Comparison of ENCODE assay signal across 9 cellular contexts in the genomic region with DNA sequence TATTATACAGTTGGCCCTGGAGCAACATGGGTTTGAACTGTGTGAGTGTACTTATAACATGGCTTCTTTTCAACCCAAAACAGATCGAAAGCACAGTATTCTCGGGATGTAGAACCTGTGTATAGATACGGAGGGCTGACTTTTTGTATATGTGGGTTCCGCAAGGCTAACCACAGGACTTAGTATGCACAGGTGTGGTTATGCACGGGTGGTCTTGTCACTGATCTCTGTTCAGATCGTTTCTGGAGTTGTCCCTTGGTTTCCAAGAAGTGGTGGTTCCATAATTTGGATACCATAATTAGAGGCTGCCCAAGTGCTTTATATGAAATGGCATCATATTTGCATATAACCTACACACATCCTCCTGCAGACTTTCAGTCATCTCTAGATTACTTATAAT.
A peak's percentile ranks its signal among the peaks of the same experiment; 100 is the strongest.
DNase-seq lines count a peak whose midpoint lies in the region; ATAC-seq lines count a peak whose summit lies in the region.
"Had no signal": no experiment of that assay in that cellular context is flagged by ENCODE, and none has a peak within 500 bp of the region (broad histone marks: within the 10 kb centered on the region; RNA-seq: fewer than 3 reads in every experiment).

No MANE protein-coding gene starts in this region.

- H3K4me1 Mint-ChIP-seq in T-helper 1 cell treated with Interleukin-12 subunit alpha and Interleukin-12 subunit beta and Interleukin-4 antibody, amounts not matched to agents 30 μg/mL and 1 μg/mL, for 36 hours (ENCODE audit: low read depth) = peaks cover 25% of the 10 kb centered on the region
- peaks cover 31% of the 10 kb centered on the region for H3K4me1 Mint-ChIP-seq in central memory CD8-positive, alpha-beta T cell

- H3K9me3 Mint-ChIP-seq in T-helper 1 cell treated with Interleukin-12 subunit alpha and Interleukin-12 subunit beta and Interleukin-4 antibody, amounts not matched to agents 30 μg/mL and 1 μg/mL, for 36 hours = peaks cover 5% of the 10 kb centered on the region
- no peaks in the 10 kb centered on the region for H3K9me3 Mint-ChIP-seq in central memory CD8-positive, alpha-beta T cell

- peak; percentile 39 for ATAC-seq in GM21529 (IDR thresholded peaks at IDR 0.05; ENCODE audit: unreplicated experiment)
- peak; percentile 52 for ATAC-seq in HG03354 (IDR thresholded peaks at IDR 0.05; ENCODE audit: poor library complexity, severe bottlenecking, unreplicated experiment)
- ATAC-seq in central memory CD8-positive, alpha-beta T cell (replicated peaks; ENCODE audit: extremely low read depth, poor library complexity, severe bottlenecking) = no peak

- no peaks in the 10 kb centered on the region for H3K27me3 Mint-ChIP-seq in T-helper 1 cell treated with Interleukin-12 subunit alpha and Interleukin-12 subunit beta and Interleukin-4 antibody, amounts not matched to agents 30 μg/mL and 1 μg/mL, for 36 hours (ENCODE audit: low read depth)
- H3K27me3 Mint-ChIP-seq in central memory CD8-positive, alpha-beta T cell = no peaks in the 10 kb centered on the region

- no peak overlapping the region for H3K4me3 Mint-ChIP-seq in T-helper 1 cell treated with Interleukin-12 subunit alpha and Interleukin-12 subunit beta and Interleukin-4 antibody, amounts not matched to agents 30 μg/mL and 1 μg/mL, for 36 hours
- no peak overlapping the region for H3K4me3 Mint-ChIP-seq in central memory CD8-positive, alpha-beta T cell

- DNase-seq in T-helper 1 cell (no peak), NCI-H2196 treated with DMSO at 0.1 percent for 48 hours (lab: John Stamatoyannopoulos, UW; ENCODE audit: unreplicated experiment) (no peak), cortex of kidney (lab: John Stamatoyannopoulos, UW) (no peak)
- DNase-seq in central memory CD8-positive, alpha-beta T cell (ENCODE audit: low spot score in 2 of 2) = no peak
- no peak for DNase-seq in stimulated activated CD8-positive, alpha-beta memory T cell treated with anti-CD3 and anti-CD28 coated beads, Interleukin-4, amount 100 ng/mL, for 48 hours
- DNase-seq: NCI-H2171 had no signal

- H3K36me3 Mint-ChIP-seq in T-helper 1 cell treated with Interleukin-12 subunit alpha and Interleukin-12 subunit beta and Interleukin-4 antibody, amounts not matched to agents 30 μg/mL and 1 μg/mL, for 36 hours (ENCODE audit: low read depth) = peaks cover 29% of the 10 kb centered on the region
- peaks cover 19% of the 10 kb centered on the region for H3K36me3 Mint-ChIP-seq in central memory CD8-positive, alpha-beta T cell (ENCODE audit: insufficient read depth)

- H3K27ac Mint-ChIP-seq in T-helper 1 cell treated with Interleukin-12 subunit alpha and Interleukin-12 subunit beta and Interleukin-4 antibody, amounts not matched to agents 30 μg/mL and 1 μg/mL, for 36 hours = peak overlapping the region; percentile 10
- H3K27ac Mint-ChIP-seq in central memory CD8-positive, alpha-beta T cell (ENCODE audit: low read depth) = peak overlapping the region; percentile 79
